8 cellular contexts compared by ENCODE assay signal in the genomic region with DNA sequence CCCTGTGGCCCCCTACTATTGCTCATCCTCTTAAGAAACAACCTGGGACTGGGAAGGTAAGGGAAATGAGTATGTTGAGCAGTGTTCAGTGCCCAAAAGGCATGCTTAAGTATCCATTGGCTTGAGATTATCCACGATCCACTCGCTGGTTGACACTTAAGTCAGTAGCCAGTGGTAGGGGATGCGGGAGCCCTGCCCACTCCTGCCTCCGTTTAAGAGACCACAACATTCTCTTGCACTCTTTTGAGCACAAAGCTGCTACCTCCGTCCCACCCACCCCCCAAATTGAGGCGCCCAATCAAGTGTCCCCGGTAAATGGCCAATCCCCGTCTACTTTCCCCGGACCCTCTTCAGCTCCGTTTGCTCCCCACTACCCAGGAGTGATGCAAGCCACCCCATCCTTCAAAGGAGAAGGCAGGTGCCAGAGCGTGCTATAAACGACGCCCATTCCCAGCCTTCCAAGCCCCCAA. TPM values are rescaled to one million over a fixed set of nuclear protein-coding genes. Genes with fewer than 3 reads are reported as not detected.
DNase-seq lines count a peak whose midpoint lies in the region; ATAC-seq, FAIRE-seq and TF ChIP-seq lines count a peak whose summit lies in the region.

No MANE protein-coding gene starts in this region.

- dilution Hi-C loops in endothelial cell of umbilical vein (cut with MboI; ENCODE audit: extremely low pct_ligation_motif_present, low sequenced_read_pairs) = no loop called here

- intact Hi-C loops in endothelial cell of umbilical vein (cut with micrococcal nuclease) = loop anchor here (1.0 to 5.0 kb wide), 2 partner anchors 129 to 324 kb away; no protein-coding TSS in a partner anchor
- intact Hi-C loops in ovary (cut with DNase I) = loop anchor here in 1 of 4 donors (10.0 kb wide), 1 partner anchor 84 kb away; no protein-coding TSS in a partner anchor

- TF ChIP-seq POLR2A in endothelial cell of umbilical vein (IDR thresholded peaks at IDR 0.05; ENCODE audit: low read depth, low read length) (no peak), ovary (IDR thresholded peaks at IDR 0.05) (no peak)

- no TSS peak for BruUV-seq in endothelial cell of umbilical vein (replicated peaks; lab: Mats Ljungman, UMichigan)

- no peaks in the 10 kb centered on the region for H4K20me1 ChIP-seq in endothelial cell of umbilical vein (replicated peaks; ENCODE audit: control insufficient read depth, extremely low read depth, insufficient read depth, low read length)

- H3K4me3 ChIP-seq in endothelial cell of umbilical vein (replicated peaks in 1 of 3; ENCODE audit: insufficient read depth in 1 of 3, low read depth in 1 of 3, low read length in 3 of 3) (peak overlapping the region; percentile 69 to 74 (median 71)), ovary (peak overlapping the region; percentile 12)

- H3K36me3 ChIP-seq in endothelial cell of umbilical vein (ENCODE audit: control insufficient read depth in 2 of 2, extremely low read depth in 1 of 2, insufficient read depth in 2 of 2, low read length in 2 of 2) (peaks cover 2 to 5% of the 10 kb centered on the region in 2 experiments), ovary (no peaks in the 10 kb centered on the region)

- no peaks in the 10 kb centered on the region for H3K9me3 ChIP-seq in endothelial cell of umbilical vein (replicated peaks; ENCODE audit: control insufficient read depth, insufficient read depth, low read length)
- H3K9me3 ChIP-seq in ovary = no peaks in the 10 kb centered on the region

- H2AFZ ChIP-seq in endothelial cell of umbilical vein (ENCODE audit: low read depth, low read length) = peak overlapping the region; percentile 95

- POLR2A ChIA-PET in endothelial cell of umbilical vein (lab: Charles Lee) = interaction anchor here (0.9 kb wide), 1 partner anchor 25 kb away, joined by 5 read pairs; the partner anchor contains the start of gene UTP14A

- CTCF ChIA-PET in endothelial cell of umbilical vein (lab: Charles Lee) = interaction anchor here (1.0 to 1.2 kb wide), 2 partner anchors 130 to 149 kb away, joined by 3 to 5 read pairs; no protein-coding TSS in a partner anchor

- peak; percentile 60 for FAIRE-seq in endothelial cell of umbilical vein (lab: Jason Lieb, UNC)

- H3K4me2 ChIP-seq in endothelial cell of umbilical vein (ENCODE audit: insufficient read depth, low read length) = peak overlapping the region; percentile 85

- H3K79me2 ChIP-seq in endothelial cell of umbilical vein (ENCODE audit: control insufficient read depth, insufficient read depth, low read length) = no peaks in the 10 kb centered on the region

- H3K9ac ChIP-seq in endothelial cell of umbilical vein (replicated peaks; ENCODE audit: extremely low read depth, insufficient read depth, low read length) = peak overlapping the region; percentile 75

- H3K27me3 ChIP-seq in endothelial cell of umbilical vein (ENCODE audit: control insufficient read depth in 2 of 2, insufficient read depth in 2 of 2, low read length in 2 of 2) (peaks cover 4 to 8% of the 10 kb centered on the region in 2 experiments), ovary (no peaks in the 10 kb centered on the region)

- 22 to 36% (median 36%) methylated on average over 13 of the region's 13 CpGs for WGBS in ovary, 3 donors

- DNase-seq in NCI-H748 (lab: John Stamatoyannopoulos, UW; ENCODE audit: unreplicated experiment) (peak; percentile 49), NCI-H748 treated with DMSO at 0.1 percent for 48 hours (lab: John Stamatoyannopoulos, UW) (no peak), OCI-M1 (lab: John Stamatoyannopoulos, UW) (peak; percentile 52), endothelial cell of umbilical vein (ENCODE audit: low read depth, low spot score) (no peak), ovary (no peak), kidney glomerular epithelial cell (lab: John Stamatoyannopoulos, UW) (no peak), COR-L47 (lab: John Stamatoyannopoulos, UW) (no peak)

- H3K4me1 ChIP-seq in endothelial cell of umbilical vein (ENCODE audit: control insufficient read depth, extremely low read depth, insufficient read depth, low read length) = peaks cover 6% of the 10 kb centered on the region
- no peaks in the 10 kb centered on the region for H3K4me1 ChIP-seq in ovary (ENCODE audit: insufficient read depth)

- H3K27ac ChIP-seq in endothelial cell of umbilical vein (ENCODE audit: insufficient read depth, low read depth, low read length) (peak overlapping the region; percentile 68), ovary (peak overlapping the region; percentile 32 to 91)

- ATAC-seq in HG03139 (IDR thresholded peaks at IDR 0.05; ENCODE audit: unreplicated experiment) = no peak

- TF ChIP-seq EP300 in ovary (IDR thresholded peaks at IDR 0.05) = no peak

- H3K9me1 ChIP-seq in endothelial cell of umbilical vein (replicated peaks; ENCODE audit: control insufficient read depth, extremely low read depth, insufficient read depth, low read length) = no peaks in the 10 kb centered on the region

- TF ChIP-seq CTCF in endothelial cell of umbilical vein (IDR thresholded peaks at IDR 0.05; ENCODE audit: extremely low read depth in 1 of 2, insufficient read depth in 1 of 2, low read depth in 1 of 2, low read length in 2 of 2) (no peak), ovary (IDR thresholded peaks at IDR 0.05) (no peak)

TF ChIP-seq in endothelial cell of umbilical vein, 7 proteins besides CTCF, POLR2A, EP300 and RAD21:
- no peak for TF ChIP-seq MAX (IDR thresholded peaks at IDR 0.05; ENCODE audit: insufficient read depth, insufficient read length)
- no peak for TF ChIP-seq FOS (IDR thresholded peaks at IDR 0.05; ENCODE audit: borderline replicate concordance, insufficient read depth, low read length)
- TF ChIP-seq GATA2 (IDR thresholded peaks at IDR 0.05; ENCODE audit: insufficient read depth, insufficient read length, low read depth, low read length) = no peak
- TF ChIP-seq MYC (IDR thresholded peaks at IDR 0.05; ENCODE audit: low read depth, low read length) = no peak

RNA-seq across cellular contexts. Expression of gene UTP14A, which starts 25.0 kb away (rescaled TPM):
- total RNA-seq in endothelial cell of umbilical vein = 23.5 and 27.7 TPM in 2 replicates
- polyA plus RNA-seq in endothelial cell of umbilical vein = 4.7 and 6.5 TPM in 2 replicates
- 13.5 and 14.9 TPM in 2 replicates for polyA plus RNA-seq in endothelial cell of umbilical vein (2011; cell fraction: cytosol; rRNA removed)
- 14.2 and 19.9 TPM in 2 replicates for polyA plus RNA-seq in endothelial cell of umbilical vein (2011; cell fraction: nucleus; rRNA removed)
- 20.5 and 27.9 TPM in 2 replicates for polyA plus RNA-seq in endothelial cell of umbilical vein (2012)
- 7.7 and 7.8 TPM in 2 replicates for polyA minus RNA-seq in endothelial cell of umbilical vein
- polyA minus RNA-seq in endothelial cell of umbilical vein (2011; cell fraction: cytosol; rRNA and poly(A)+ RNA removed) = 18.2 TPM
- 4.5 and 5.0 TPM in 2 replicates for polyA minus RNA-seq in endothelial cell of umbilical vein (2011; cell fraction: nucleus; rRNA and poly(A)+ RNA removed)
- total RNA-seq in ovary = 10 to 100 TPM; 11.7 to 22.6 (median 15.6) TPM
- polyA plus RNA-seq in ovary = 10 to 100 TPM; 12.9 to 36.6 TPM

RNA-seq across cellular contexts. Expression of gene BCORL1, which starts 51.5 kb away (rescaled TPM):
- 13.1 and 16.7 TPM in 2 replicates for total RNA-seq in endothelial cell of umbilical vein
- 1.8 TPM in 2 replicates for polyA plus RNA-seq in endothelial cell of umbilical vein
- polyA plus RNA-seq in endothelial cell of umbilical vein (2011; cell fraction: cytosol; rRNA removed) = 1.9 TPM in 2 replicates
- 4.4 and 4.6 TPM in 2 replicates for polyA plus RNA-seq in endothelial cell of umbilical vein (2011; cell fraction: nucleus; rRNA removed)
- 7.5 and 8.2 TPM in 2 replicates for polyA plus RNA-seq in endothelial cell of umbilical vein (2012)
- polyA minus RNA-seq in endothelial cell of umbilical vein = 3.4 and 5.6 TPM in 2 replicates
- 2.0 TPM for polyA minus RNA-seq in endothelial cell of umbilical vein (2011; cell fraction: cytosol; rRNA and poly(A)+ RNA removed)
- 3.5 and 4.0 TPM in 2 replicates for polyA minus RNA-seq in endothelial cell of umbilical vein (2011; cell fraction: nucleus; rRNA and poly(A)+ RNA removed)
- total RNA-seq in ovary = 10 to 100 TPM in 5 of 7 donors, 1 to 10 TPM in 2; 3.3 to 45.1 (median 24.1) TPM
- polyA plus RNA-seq in ovary = 1 to 10 TPM; 6.1 to 9.3 TPM

Comparison
In these comparisons a context has a peak if more than half of its experiments do, and no peak if none do; other contexts are left out.
1. DNase-seq: peak in NCI-H748 (single experiment) and OCI-M1 (single experiment); none in NCI-H748 treated with DMSO at 0.1 percent for 48 hours (single experiment), endothelial cell of umbilical vein (single experiment), ovary (0 of 5), kidney glomerular epithelial cell (single experiment) and COR-L47 (single experiment).